8 cellular contexts compared by ENCODE assay signal in the genomic region with DNA sequence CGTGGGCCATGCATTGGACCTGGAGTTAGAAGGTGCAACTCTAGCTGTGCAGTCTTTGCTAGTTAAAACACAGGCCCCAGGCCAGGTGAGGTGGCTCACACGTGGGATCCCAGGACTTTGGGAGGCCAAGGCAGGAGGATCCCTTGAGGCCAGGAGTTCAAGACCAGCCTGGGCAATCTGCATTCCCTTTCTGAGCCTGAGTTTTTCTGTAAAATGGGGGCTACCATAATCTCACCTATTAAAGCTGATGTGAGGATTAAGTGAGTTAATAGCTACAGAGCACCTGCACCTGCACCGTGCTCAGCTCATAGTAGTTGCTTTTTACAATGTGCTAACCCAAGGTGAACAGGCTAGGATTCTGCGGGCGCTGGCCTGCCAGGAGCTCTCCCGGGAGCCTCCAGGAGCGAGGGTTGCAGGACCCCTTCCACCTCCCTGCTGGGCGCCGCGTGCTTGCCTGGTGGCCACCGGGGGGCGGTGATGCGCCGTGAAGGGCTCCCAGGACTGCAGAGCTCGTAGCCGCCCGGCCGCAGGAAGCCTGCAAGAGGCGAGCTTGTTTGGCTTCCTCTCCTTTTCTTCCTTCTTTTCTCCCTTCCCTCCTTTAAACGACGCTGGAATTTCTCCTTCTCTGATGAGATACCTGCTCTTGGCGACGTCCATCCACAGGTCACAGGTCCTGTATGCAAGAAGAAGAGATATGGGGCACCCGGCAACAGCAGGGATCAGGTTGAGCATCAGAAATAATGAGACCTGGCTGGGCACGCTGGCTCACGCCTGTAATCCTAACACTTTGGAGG. TPM values are rescaled to one million over a fixed set of nuclear protein-coding genes. Genes with fewer than 3 reads are reported as not detected.
DNase-seq lines count a peak whose midpoint lies in the region; ATAC-seq, FAIRE-seq and TF ChIP-seq lines count a peak whose summit lies in the region.

No MANE protein-coding gene starts in this region.

- TF ChIP-seq CTCF in cardiac muscle cell (IDR thresholded peaks at IDR 0.05; ENCODE audit: low read depth, low read length) (peak; percentile 79), RWPE1 (conservative IDR thresholded peaks at IDR 0.05; ENCODE audit: low read depth) (peak; percentile 87), heart right ventricle (IDR thresholded peaks at IDR 0.05) (peak in 7 of 9 donors; percentile 26 to 56 (median 44))

- intact Hi-C loops in cardiac septum (cut with DNase I) (no loop called here), heart right ventricle (cut with DNase I) (loop anchor here in 1 of 10 donors (2.0 kb wide), 1 partner anchor 210 kb away; no protein-coding TSS in a partner anchor)

- peak in 4 of 8 donors; percentile 8 to 53 (median 38) for ATAC-seq in heart right ventricle

- CTCF ChIA-PET in RWPE1 (lab: Yijun Ruan, JAX): interaction anchor here (0.5 to 2.1 kb wide), 33 partner anchors 9 to 1268 kb away, joined by 3 to 15 read pairs (median 4); a partner anchor contains a TSS

- WGBS in heart right ventricle, 2 donors: 17 to 24% methylated on average over 24 to 26 of the region's 26 CpGs
- 7 to 14% (median 14%) methylated on average over 26 of the region's 26 CpGs for WGBS in small intestine, 3 donors

- no peaks in the 10 kb centered on the region for H3K9me3 ChIP-seq in cardiac muscle cell (ENCODE audit: low read depth)
- H3K9me3 ChIP-seq in heart right ventricle: peaks cover 0 to 16% (median 0%) of the 10 kb centered on the region in 11 donors
- no peaks in the 10 kb centered on the region for H3K9me3 ChIP-seq in small intestine (ENCODE audit: control insufficient read depth, low read depth)

- H3K36me3 ChIP-seq in cardiac muscle cell: no peaks in the 10 kb centered on the region
- H3K36me3 ChIP-seq in heart right ventricle: no peaks in the 10 kb centered on the region
- no peaks in the 10 kb centered on the region for H3K36me3 ChIP-seq in small intestine (ENCODE audit: control insufficient read depth in 2 of 2, insufficient read depth in 2 of 2, low read length in 2 of 2)

- H3K4me3 ChIP-seq in cardiac muscle cell (no peak overlapping the region), heart right ventricle (no peak overlapping the region), small intestine (ENCODE audit: low read depth in 1 of 2, low read length in 2 of 2) (no peak overlapping the region)

- POLR2A ChIA-PET in RWPE1 (lab: Yijun Ruan, JAX; ENCODE audit: low non-redundant PET): interaction anchor here (0.9 kb wide), 1 partner anchor 146 kb away, joined by 4 read pairs; a partner anchor contains a TSS

- no peak for FAIRE-seq in small intestine (lab: Jason Lieb, UNC)

- no peak overlapping the region for H3K27ac ChIP-seq in cardiac muscle cell
- H3K27ac ChIP-seq in RWPE1: peak overlapping the region; percentile 49
- H3K27ac ChIP-seq in heart right ventricle: no peak overlapping the region
- no peak overlapping the region for H3K27ac ChIP-seq in small intestine (ENCODE audit: low read depth in 1 of 2, low read length in 1 of 2)

- DNase-seq in cardiac muscle cell (ENCODE audit: low read depth in 1 of 2, low spot score in 1 of 2) (peak; percentile 77 to 83), cardiac septum (ENCODE audit: low spot score) (no peak), RWPE1 (ENCODE audit: low spot score) (peak; percentile 75), heart right ventricle (peak in 1 of 2 donors; percentile 44), small intestine (peak; percentile 60), cerebellar nuclear complex (lab: John Stamatoyannopoulos, UW) (no peak), amniotic stem cell (lab: John Stamatoyannopoulos, UW) (no peak)
- peak; percentile 27 for DNase-seq in activated gamma-delta T cell treated with anti-CD3 and anti-CD28 coated beads, Interleukin-2, amount 50 U/mL, for 16 hours (ENCODE audit: low read depth)

- no peaks in the 10 kb centered on the region for H3K4me1 ChIP-seq in cardiac muscle cell (ENCODE audit: low read depth)
- H3K4me1 ChIP-seq in heart right ventricle: no peaks in the 10 kb centered on the region
- no peaks in the 10 kb centered on the region for H3K4me1 ChIP-seq in small intestine (ENCODE audit: control insufficient read depth in 2 of 2, insufficient read depth in 1 of 2, low read depth in 1 of 2, low read length in 1 of 2)

- no peaks in the 10 kb centered on the region for H3K27me3 ChIP-seq in cardiac muscle cell
- H3K27me3 ChIP-seq in heart right ventricle: peaks cover 0 to 8% (median 0%) of the 10 kb centered on the region in 7 donors
- no peaks in the 10 kb centered on the region for H3K27me3 ChIP-seq in small intestine (ENCODE audit: control insufficient read depth in 2 of 2, insufficient read depth in 2 of 2, low read length in 2 of 2)

RNA-seq across cellular contexts. Expression of a gene that starts 51.3 kb away (rescaled TPM):
- total RNA-seq in cardiac muscle cell: 69.3 TPM in 2 replicates
- polyA plus RNA-seq in cardiac muscle cell: 29.1 and 33.5 TPM in 2 replicates
- total RNA-seq in cardiac septum: 16.0 TPM
- 10 to 100 TPM in 9 of 10 donors, 1 to 10 TPM in 1; 9.1 to 15.6 (median 12.2) TPM for total RNA-seq in heart right ventricle
- polyA plus RNA-seq in heart right ventricle: 1 to 10 TPM; 5.0 to 7.0 TPM
- 1 to 10 TPM; 1.6 to 5.7 (median 1.9) TPM for polyA plus RNA-seq in small intestine

RNA-seq across cellular contexts. Expression of a gene that starts 54.7 kb away (rescaled TPM):
- 156 and 342 TPM in 2 replicates for total RNA-seq in cardiac muscle cell
- 115 and 211 TPM in 2 replicates for polyA plus RNA-seq in cardiac muscle cell
- not detected for total RNA-seq in cardiac septum
- under 1 TPM in 1 of 10 donors, not detected in 9; 0.71 TPM for total RNA-seq in heart right ventricle
- under 1 TPM; 0.06 to 0.29 TPM for polyA plus RNA-seq in heart right ventricle
- polyA plus RNA-seq in small intestine: under 1 TPM in 2 of 3 donors, not detected in 1; 0.33 to 0.54 TPM

Comparison
In these comparisons a context has a peak if more than half of its experiments do, and no peak if none do; other contexts are left out.
1. DNase-seq: peak in cardiac muscle cell (2 of 2), RWPE1 (single experiment), activated gamma-delta T cell treated with anti-CD3 and anti-CD28 coated beads, Interleukin-2, amount 50 U/mL, for 16 hours (single experiment) and small intestine (single experiment); none in cardiac septum (single experiment), cerebellar nuclear complex (0 of 2) and amniotic stem cell (single experiment).
2. RNA of a gene that starts 54.7 kb away (total RNA-seq): 156 to 342 TPM in cardiac muscle cell; 0.71 TPM in heart right ventricle and not detected in cardiac septum (single experiment); every median in the first group is over 10 times any median in the second.
3. Peak in every context shown above with its lines, with median percentiles within 50 percentile points of each other: CTCF ChIP-seq.